ENCODE assay signal across 9 cellular contexts in genomic region chr14:78933948-78934524, GRCh38.
DNase-seq lines count a peak whose midpoint lies in the region; ATAC-seq and TF ChIP-seq lines count a peak whose summit lies in the region.
"Had no signal": no experiment of that assay in that cellular context is flagged by ENCODE, and none has a peak within 500 bp of the region (broad histone marks: within the 10 kb centered on the region; RNA-seq: fewer than 3 reads in every experiment).

No MANE protein-coding gene starts in this region.

- ATAC-seq in HG03139 (IDR thresholded peaks at IDR 0.05; ENCODE audit: unreplicated experiment) = no peak
- ATAC-seq in GM18873 (IDR thresholded peaks at IDR 0.05; ENCODE audit: low FRiP score, unreplicated experiment) = no peak

- H4K91ac ChIP-seq in neuronal stem cell (ENCODE audit: low read depth, low read length, poor library complexity) = no peak overlapping the region

- no peak overlapping the region for H3K4ac ChIP-seq in neuronal stem cell (ENCODE audit: low read length)

- TF ChIP-seq POLR2A in NB4 (IDR thresholded peaks at IDR 0.05; ENCODE audit: extremely low read depth, insufficient read length) = no peak

- DNase-seq in NCI-H2029 (lab: John Stamatoyannopoulos, UW) (peak; percentile 0), NCI-H2029 treated with DMSO at 0.1 percent for 48 hours (lab: John Stamatoyannopoulos, UW) (no peak), NB4 (ENCODE audit: low read depth) (peak; percentile 31), cerebellar cortex (ENCODE audit: low spot score) (peak; percentile 49), neuronal stem cell (ENCODE audit: low spot score) (peak; percentile 27), posterior cingulate gyrus (no peak)

- H3K4me3 ChIP-seq in NB4 (ENCODE audit: low read depth, low read length) (no peak overlapping the region), neuronal stem cell (ENCODE audit: low read length in 2 of 2) (no peak overlapping the region)
- H3K4me3 ChIP-seq: BLaER1 treated with 17β-estradiol and CSF1 and Interleukin-3, amounts not matched to agents 10 nM and 100 nM had no signal

- H3K23ac ChIP-seq in neuronal stem cell (ENCODE audit: low read depth, low read length, poor library complexity) = no peak overlapping the region

- H2BK120ac ChIP-seq in neuronal stem cell (ENCODE audit: low read depth, low read length) = no peak overlapping the region

- H3K9ac ChIP-seq in neuronal stem cell (ENCODE audit: low read depth, low read length, poor library complexity) = no peak overlapping the region
- H3K9ac ChIP-seq: BLaER1 treated with 17β-estradiol and CSF1 and Interleukin-3, amounts not matched to agents 10 nM and 100 nM had no signal

- H2AK5ac ChIP-seq in neuronal stem cell (ENCODE audit: low read depth, low read length) = no peak overlapping the region

- no peak overlapping the region for H4K8ac ChIP-seq in neuronal stem cell (ENCODE audit: low read depth, low read length)

- H3K27me3 ChIP-seq in neuronal stem cell (ENCODE audit: control insufficient read depth in 3 of 3, insufficient read depth in 3 of 3, low read depth in 1 of 3, low read length in 3 of 3) = no peaks in the 10 kb centered on the region
- H3K27me3 ChIP-seq: BLaER1 treated with 17β-estradiol and CSF1 and Interleukin-3, amounts not matched to agents 10 nM and 100 nM had no signal

- H3K14ac ChIP-seq in neuronal stem cell (ENCODE audit: low read length) = no peak overlapping the region

- H3K4me1 ChIP-seq in neuronal stem cell (ENCODE audit: control insufficient read depth in 2 of 2, insufficient read depth in 1 of 2, low read depth in 1 of 2, low read length in 2 of 2) = no peaks in the 10 kb centered on the region

- no peaks in the 10 kb centered on the region for H3K79me1 ChIP-seq in neuronal stem cell (ENCODE audit: low read depth, low read length)

- no peak overlapping the region for H3K4me2 ChIP-seq in neuronal stem cell (ENCODE audit: insufficient read depth, low read length, poor library complexity, severe bottlenecking)

- WGBS in neuronal stem cell (ENCODE audit: extremely low coverage in 2 of 2, insufficient read length in 2 of 2, insufficient replicate concordance in 1 of 2), 2 donors = no CpG with 5 or more reads among the region's 4 CpGs

- no peak overlapping the region for H2AFZ ChIP-seq in neuronal stem cell (ENCODE audit: low read length)

- no peak overlapping the region for H2BK15ac ChIP-seq in neuronal stem cell (ENCODE audit: low read length)

- no peak overlapping the region for H2BK12ac ChIP-seq in neuronal stem cell (ENCODE audit: low read length)

- no peaks in the 10 kb centered on the region for H3K9me3 ChIP-seq in neuronal stem cell (replicated peaks in 1 of 2; ENCODE audit: control insufficient read depth in 2 of 2, insufficient read depth in 1 of 2, low read depth in 1 of 2, low read length in 2 of 2)
- H3K9me3 ChIP-seq: BLaER1 treated with 17β-estradiol and CSF1 and Interleukin-3, amounts not matched to agents 10 nM and 100 nM had no signal

- H3K36me3 ChIP-seq in neuronal stem cell (replicated peaks in 1 of 2; ENCODE audit: control insufficient read depth in 2 of 2, insufficient read depth in 2 of 2, low read length in 2 of 2) = no peaks in the 10 kb centered on the region
- H3K36me3 ChIP-seq: BLaER1 treated with 17β-estradiol and CSF1 and Interleukin-3, amounts not matched to agents 10 nM and 100 nM had no signal

- TF ChIP-seq CTCF in NB4 (IDR thresholded peaks at IDR 0.05; ENCODE audit: low read depth, low read length) = peak; percentile 23

- intact Hi-C loops in posterior cingulate gyrus (cut with DNase I) = no loop called here

- H3K27ac ChIP-seq in neuronal stem cell (replicated peaks; ENCODE audit: low read length) = no peak overlapping the region
- H3K27ac ChIP-seq: BLaER1 treated with 17β-estradiol and CSF1 and Interleukin-3, amounts not matched to agents 10 nM and 100 nM had no signal

- H2BK5ac ChIP-seq in neuronal stem cell (ENCODE audit: low read length) = no peak overlapping the region

- H3K18ac ChIP-seq in neuronal stem cell (ENCODE audit: low read length) = peak overlapping the region; percentile 60

Comparison
In these comparisons a context has a peak if more than half of its experiments do, and no peak if none do; other contexts are left out.
1. DNase-seq: peak in NCI-H2029 (single experiment), NB4 (single experiment), cerebellar cortex (single experiment) and neuronal stem cell (single experiment); none in NCI-H2029 treated with DMSO at 0.1 percent for 48 hours (single experiment) and posterior cingulate gyrus (0 of 10).